17 cellular contexts compared by ENCODE assay signal in genomic region chr4:32499176-32499575, GRCh38.
DNase-seq lines count a peak whose midpoint lies in the region; TF ChIP-seq lines count a peak whose summit lies in the region.
"Had no signal": no experiment of that assay in that cellular context is flagged by ENCODE, and none has a peak within 500 bp of the region (broad histone marks: within the 10 kb centered on the region; RNA-seq: fewer than 3 reads in every experiment).

No MANE protein-coding gene starts in this region.

- TF ChIP-seq CTCF in astrocyte of the cerebellum (IDR thresholded peaks at IDR 0.05; ENCODE audit: low read depth, low read length, missing control alignments) (no peak), fibroblast of villous mesenchyme (IDR thresholded peaks at IDR 0.05; ENCODE audit: insufficient read depth, low read depth, low read length) (no peak)

- in situ Hi-C loops in astrocyte of the cerebellum (cut with HindIII; ENCODE audit: low sequenced_read_pairs) = no loop called here

- peak; percentile 7 for DNase-seq in NCI-H446 treated with DMSO at 0.1 percent for 48 hours (lab: John Stamatoyannopoulos, UW)
- no peak for DNase-seq in NCI-H446 (lab: John Stamatoyannopoulos, UW)
- peak; percentile 13 for DNase-seq in astrocyte of the cerebellum (ENCODE audit: low read depth)
- peak; percentile 44 for DNase-seq in fibroblast of villous mesenchyme (ENCODE audit: low read depth)
- peak; percentile 98 for DNase-seq in skeletal muscle cell (ENCODE audit: low read depth)
- no peak for DNase-seq in activated naive CD4-positive, alpha-beta T cell (lab: John Stamatoyannopoulos, UW)
- DNase-seq in NCI-H1092 treated with DMSO at 0.1 percent for 48 hours (lab: John Stamatoyannopoulos, UW) = no peak
- no peak for DNase-seq in NCI-H2171 (lab: John Stamatoyannopoulos, UW)
- DNase-seq: activated CD4-positive, alpha-beta memory T cell treated with anti-CD3 and anti-CD28 coated beads for 36 hours; activated naive CD4-positive, alpha-beta T cell treated with anti-CD3 and anti-CD28 coated beads for 36 hours; dermis blood vessel endothelial cell; IMR-90; NCI-H1930; NCI-H510A treated with DMSO at 0.1 percent for 48 hours; T-helper 17 cell; thyroid gland had no signal

- H3K4me3 ChIP-seq in astrocyte of the cerebellum (ENCODE audit: low read depth, low read length) (no peak overlapping the region), fibroblast of villous mesenchyme (ENCODE audit: low read depth, low read length) (no peak overlapping the region), skeletal muscle cell (ENCODE audit: low read depth, low read length) (no peak overlapping the region)
- H3K4me3 ChIP-seq: GM23338, thyroid gland had no signal

Comparison
In these comparisons a context has a peak if more than half of its experiments do, and no peak if none do; other contexts are left out.
1. DNase-seq: peak in NCI-H446 treated with DMSO at 0.1 percent for 48 hours (single experiment), astrocyte of the cerebellum (single experiment), fibroblast of villous mesenchyme (single experiment) and skeletal muscle cell (single experiment); none in NCI-H446 (0 of 2), activated naive CD4-positive, alpha-beta T cell (0 of 4), NCI-H1092 treated with DMSO at 0.1 percent for 48 hours (single experiment) and NCI-H2171 (single experiment).